Comparison of ENCODE assay signal across 20 cellular contexts in genomic region chr20:47810686-47811347, GRCh38.
"Had no signal": no experiment of that assay in that cellular context is flagged by ENCODE, and none has a peak within 500 bp of the region (broad histone marks: within the 10 kb centered on the region; RNA-seq: fewer than 3 reads in every experiment).

No MANE protein-coding gene starts in this region.

- H3K27ac Mint-ChIP-seq: activated CD8-positive, alpha-beta T cell treated with anti-CD3 and anti-CD28 coated beads, Interleukin-2, amount 10 ng/mL, durations not matched to agents 7 days and 5 days; activated naive CD8-positive, alpha-beta T cell; naive B cell; stimulated activated effector memory CD8-positive, alpha-beta T cell treated with anti-CD3 and anti-CD28 coated beads, Interleukin-12 subunit alpha, Interleukin-12 subunit beta, amount 100 ng/mL, for 72 hours had no signal

- H3K4me1 Mint-ChIP-seq: naive B cell; stimulated activated effector memory CD8-positive, alpha-beta T cell treated with anti-CD3 and anti-CD28 coated beads, Interleukin-12 subunit alpha, Interleukin-12 subunit beta, amount 100 ng/mL, for 72 hours had no signal

- ATAC-seq: activated CD8-positive, alpha-beta T cell treated with anti-CD3 and anti-CD28 coated beads, Interleukin-2, amount 10 ng/mL, durations not matched to agents 7 days and 5 days; heart left ventricle; left colon; lower lobe of right lung; stimulated activated effector memory CD8-positive, alpha-beta T cell treated with anti-CD3 and anti-CD28 coated beads, Interleukin-12 subunit alpha, Interleukin-12 subunit beta, amount 100 ng/mL, for 72 hours had no signal

- H3K36me3 ChIP-seq: adrenal gland, heart left ventricle, lower lobe of right lung, stomach, suprapubic skin, transverse colon had no signal

- DNase-seq: activated CD4-positive, alpha-beta T cell treated with anti-CD3 and anti-CD28 coated beads for 1 hour; activated CD4-positive, alpha-beta T cell treated with anti-CD3 and anti-CD28 coated beads, Interleukin-2, amount 50 U/mL, for 1 hour; activated CD8-positive, alpha-beta T cell treated with anti-CD3 and anti-CD28 coated beads, Interleukin-2, amount 10 ng/mL, durations not matched to agents 7 days and 5 days; activated naive CD4-positive, alpha-beta T cell; activated T-cell treated with anti-CD3 and anti-CD28 coated beads, Interleukin-2, amount 50 U/mL, for 1 hour; adrenal gland; cerebellar nuclear complex; cortex of kidney; heart left ventricle; left colon; lower lobe of right lung; naive B cell; occipital lobe; stimulated activated CD4-positive, alpha-beta T cell treated with anti-CD3 and anti-CD28 coated beads, Interleukin-1b, Interleukin-23, amount 100 ng/mL, for 48 hours; stomach; transverse colon had no signal

- H3K4me1 ChIP-seq: adrenal gland, heart left ventricle, lower lobe of right lung, stomach had no signal

- H3K4me3 ChIP-seq: adrenal gland, heart left ventricle, lower lobe of right lung, stomach, suprapubic skin, transverse colon had no signal

- H3K36me3 Mint-ChIP-seq: activated naive CD8-positive, alpha-beta T cell; stimulated activated effector memory CD8-positive, alpha-beta T cell treated with anti-CD3 and anti-CD28 coated beads, Interleukin-12 subunit alpha, Interleukin-12 subunit beta, amount 100 ng/mL, for 72 hours had no signal

- H3K27ac ChIP-seq: adrenal gland, heart left ventricle, lower lobe of right lung, stomach, suprapubic skin, transverse colon, VCaP had no signal

- H3K9me3 ChIP-seq: adrenal gland, lower lobe of right lung, suprapubic skin, transverse colon had no signal

- H3K4me3 Mint-ChIP-seq: activated CD8-positive, alpha-beta T cell treated with anti-CD3 and anti-CD28 coated beads, Interleukin-2, amount 10 ng/mL, durations not matched to agents 7 days and 5 days; activated naive CD8-positive, alpha-beta T cell; naive B cell; stimulated activated effector memory CD8-positive, alpha-beta T cell treated with anti-CD3 and anti-CD28 coated beads, Interleukin-12 subunit alpha, Interleukin-12 subunit beta, amount 100 ng/mL, for 72 hours had no signal
